In genomic region chr2:124027182-124027581, GRCh38 we compare ENCODE assay signal across 1 cellular context.
TF ChIP-seq lines count a peak whose summit lies in the region.

No MANE protein-coding gene starts in this region.

TF ChIP-seq in HCT116, 20 proteins besides CTCF, POLR2A, EP300 and RAD21 (continued from another document):
- TF ChIP-seq, protein P1, sequence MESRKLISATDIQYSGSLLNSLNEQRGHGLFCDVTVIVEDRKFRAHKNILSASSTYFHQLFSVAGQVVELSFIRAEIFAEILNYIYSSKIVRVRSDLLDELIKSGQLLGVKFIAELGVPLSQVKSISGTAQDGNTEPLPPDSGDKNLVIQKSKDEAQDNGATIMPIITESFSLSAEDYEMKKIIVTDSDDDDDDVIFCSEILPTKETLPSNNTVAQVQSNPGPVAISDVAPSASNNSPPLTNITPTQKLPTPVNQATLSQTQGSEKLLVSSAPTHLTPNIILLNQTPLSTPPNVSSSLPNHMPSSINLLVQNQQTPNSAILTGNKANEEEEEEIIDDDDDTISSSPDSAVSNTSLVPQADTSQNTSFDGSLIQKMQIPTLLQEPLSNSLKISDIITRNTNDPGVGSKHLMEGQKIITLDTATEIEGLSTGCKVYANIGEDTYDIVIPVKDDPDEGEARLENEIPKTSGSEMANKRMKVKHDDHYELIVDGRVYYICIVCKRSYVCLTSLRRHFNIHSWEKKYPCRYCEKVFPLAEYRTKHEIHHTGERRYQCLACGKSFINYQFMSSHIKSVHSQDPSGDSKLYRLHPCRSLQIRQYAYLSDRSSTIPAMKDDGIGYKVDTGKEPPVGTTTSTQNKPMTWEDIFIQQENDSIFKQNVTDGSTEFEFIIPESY (IDR thresholded peaks at IDR 0.05; ENCODE audit: extremely low read depth, insufficient replicate concordance, low read length), result no peak
- no peak for TF ChIP-seq ZFX (IDR thresholded peaks at IDR 0.05)
- TF ChIP-seq FOSL1 (IDR thresholded peaks at IDR 0.05; ENCODE audit: low read depth), result no peak
- no peak for TF ChIP-seq YY1 (IDR thresholded peaks at IDR 0.05; ENCODE audit: extremely low read depth, insufficient replicate concordance, low read depth, low read length)
- no peak for TF ChIP-seq POLR2AphosphoS5 (IDR thresholded peaks at IDR 0.05; ENCODE audit: low read depth, low read length)
TF ChIP-seq in HCT116: peak in this region for 0.
